28 cellular contexts compared by ENCODE assay signal in the genomic region with DNA sequence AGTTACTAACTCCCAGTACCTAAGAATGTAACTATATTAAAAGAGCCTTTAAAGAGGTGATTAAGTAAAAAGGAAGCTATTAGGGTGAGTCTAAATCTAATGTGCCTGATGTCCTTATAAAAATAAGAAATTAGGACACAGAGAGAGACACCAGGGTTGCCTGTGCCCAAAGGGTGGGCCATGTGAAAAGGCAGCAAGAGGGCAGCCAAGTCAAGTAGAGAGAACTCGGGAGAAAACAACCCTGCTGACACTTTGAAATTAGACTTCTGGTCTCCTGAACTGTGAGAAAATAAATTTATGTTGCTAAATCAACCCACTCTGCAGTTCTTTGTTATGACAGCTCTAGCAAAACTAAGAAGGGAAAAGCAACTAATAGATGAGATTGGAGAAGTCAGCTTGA. TPM values are rescaled to one million over a fixed set of nuclear protein-coding genes. Genes with fewer than 3 reads are reported as not detected.
DNase-seq lines count a peak whose midpoint lies in the region; ATAC-seq, FAIRE-seq and TF ChIP-seq lines count a peak whose summit lies in the region.
"Had no signal": no experiment of that assay in that cellular context is flagged by ENCODE, and none has a peak within 500 bp of the region (broad histone marks: within the 10 kb centered on the region; RNA-seq: fewer than 3 reads in every experiment).

No MANE protein-coding gene starts in this region.

- TF ChIP-seq RAD21 in SK-N-SH (IDR thresholded peaks at IDR 0.05; ENCODE audit: low read length) (no peak), H1 (IDR thresholded peaks at IDR 0.05 in 1 of 2, conservative IDR thresholded peaks at IDR 0.05 in 1 of 2; ENCODE audit: low read depth in 2 of 2, low read length in 2 of 2) (peak; percentile 44 to 58), neural cell (conservative IDR thresholded peaks at IDR 0.05) (peak; percentile 18)

- no peak overlapping the region for H3K23ac ChIP-seq in H1 (ENCODE audit: insufficient read length)

- no peak overlapping the region for H3K27ac ChIP-seq in SK-N-SH (ENCODE audit: low read depth in 2 of 2, low read length in 1 of 2)
- no peak overlapping the region for H3K27ac ChIP-seq in H1 (ENCODE audit: low read depth, low read length)
- no peak overlapping the region for H3K27ac ChIP-seq in neural cell (ENCODE audit: low read length)
- H3K27ac ChIP-seq: BLaER1 treated with 17β-estradiol and CSF1 and Interleukin-3, amounts not matched to agents 10 nM and 100 nM; Peyer's patch; SK-N-MC had no signal

- H3K4me2 ChIP-seq in SK-N-SH (no peak overlapping the region), H1 (ENCODE audit: insufficient read depth in 1 of 2, low read depth in 2 of 2, low read length in 2 of 2) (no peak overlapping the region), neural cell (ENCODE audit: low read length) (no peak overlapping the region)
- H3K4me2 ChIP-seq: BLaER1 treated with 17β-estradiol and CSF1 and Interleukin-3, amounts not matched to agents 10 nM and 100 nM had no signal

- no peak overlapping the region for H2AK5ac ChIP-seq in H1 (ENCODE audit: low read depth, low read length)

- no peak overlapping the region for H3K4me3 ChIP-seq in SK-N-SH (ENCODE audit: low read depth in 2 of 2, low read length in 1 of 2)
- H3K4me3 ChIP-seq in H1 (ENCODE audit: extremely low read depth in 1 of 4, insufficient read depth in 2 of 4, low read depth in 3 of 4, low read length in 4 of 4) = no peak overlapping the region
- no peak overlapping the region for H3K4me3 ChIP-seq in neural cell (ENCODE audit: low read length)
- H3K4me3 ChIP-seq: BLaER1 treated with 17β-estradiol and CSF1 and Interleukin-3, amounts not matched to agents 10 nM and 100 nM; Peyer's patch; SK-N-MC had no signal

- H4K20me1 ChIP-seq in SK-N-SH (ENCODE audit: insufficient read depth) (no peaks in the 10 kb centered on the region), H1 (replicated peaks in 1 of 2; ENCODE audit: control insufficient read depth in 1 of 2, insufficient read depth in 2 of 2, low read length in 2 of 2) (no peaks in the 10 kb centered on the region), neural cell (ENCODE audit: insufficient read depth) (no peaks in the 10 kb centered on the region)
- H4K20me1 ChIP-seq: BLaER1 treated with 17β-estradiol and CSF1 and Interleukin-3, amounts not matched to agents 10 nM and 100 nM had no signal

- no peak for FAIRE-seq in H1 (lab: Jason Lieb, UNC)
- FAIRE-seq: A204.1, D721Med, GM19239 had no signal

- DNase-seq in SK-N-SH = no peak
- no peak for DNase-seq in H1 (ENCODE audit: low read depth in 1 of 2, low spot score in 2 of 2)
- DNase-seq in HuH-7.5 (ENCODE audit: low spot score) = no peak
- DNase-seq in HT-29 (ENCODE audit: low spot score) = no peak
- DNase-seq in cerebellar nuclear complex (lab: John Stamatoyannopoulos, UW) = no peak
- DNase-seq: AML-193; CD4-positive, alpha-beta T cell; H7; IMR-90; KG1; NCI-H1048; NCI-H1417; NCI-H187; NCI-H2081 treated with DMSO at 0.1 percent for 48 hours; NCI-H2171; NCI-H226; NCI-H510A; NCI-H774; Peyer's patch; SHP77 treated with DMSO at 0.1 percent for 48 hours had no signal

- H3K4me1 ChIP-seq in SK-N-SH (ENCODE audit: control insufficient read depth in 1 of 2, insufficient read depth in 2 of 2, low read depth in 1 of 2, low read length in 1 of 2) = peaks cover 2 to 15% of the 10 kb centered on the region in 2 experiments; a peak in 2 of 4 replicates
- no peaks in the 10 kb centered on the region for H3K4me1 ChIP-seq in H1 (replicated peaks in 1 of 4; ENCODE audit: control insufficient read depth in 3 of 4, insufficient read depth in 4 of 4, low read length in 3 of 4)
- H3K4me1 ChIP-seq: BLaER1 treated with 17β-estradiol and CSF1 and Interleukin-3, amounts not matched to agents 10 nM and 100 nM; Peyer's patch had no signal

- H3K9ac ChIP-seq in SK-N-SH = no peak overlapping the region
- H3K9ac ChIP-seq in H1 (replicated peaks in 1 of 4; ENCODE audit: extremely low read depth in 1 of 4, low read depth in 3 of 4, low read length in 3 of 4) = no peak overlapping the region
- H3K9ac ChIP-seq in neural cell (ENCODE audit: low read length) = no peak overlapping the region
- H3K9ac ChIP-seq: BLaER1 treated with 17β-estradiol and CSF1 and Interleukin-3, amounts not matched to agents 10 nM and 100 nM had no signal

- H3K9me3 ChIP-seq in SK-N-SH (no peaks in the 10 kb centered on the region), H1 (ENCODE audit: insufficient read depth in 2 of 2, low read depth in 1 of 2, low read length in 1 of 2) (no peaks in the 10 kb centered on the region), neural cell (ENCODE audit: low read length) (no peaks in the 10 kb centered on the region)
- H3K9me3 ChIP-seq: BLaER1 treated with 17β-estradiol and CSF1 and Interleukin-3, amounts not matched to agents 10 nM and 100 nM; Peyer's patch had no signal

- H3F3A ChIP-seq in SK-N-SH (replicated peaks; ENCODE audit: insufficient read depth) = peaks cover 4% of the 10 kb centered on the region
- no peaks in the 10 kb centered on the region for H3F3A ChIP-seq in neural cell (ENCODE audit: insufficient read depth, low read length, poor library complexity, severe bottlenecking)

- H3K9me2 ChIP-seq in SK-N-SH (no peaks in the 10 kb centered on the region), neural cell (ENCODE audit: insufficient read depth, low read length) (no peaks in the 10 kb centered on the region)

- H3K27me3 ChIP-seq in SK-N-SH (ENCODE audit: insufficient read depth) (no peaks in the 10 kb centered on the region), H1 (replicated peaks in 1 of 4; ENCODE audit: control insufficient read depth in 3 of 4, extremely low read depth in 1 of 4, insufficient read depth in 3 of 4, low read length in 3 of 4) (peaks cover 0 to 4% (median 0%) of the 10 kb centered on the region in 4 experiments; a peak in 3 of 7 replicates), neural cell (ENCODE audit: insufficient read depth, low read depth, low read length) (peaks cover 8% of the 10 kb centered on the region)
- H3K27me3 ChIP-seq: BLaER1 treated with 17β-estradiol and CSF1 and Interleukin-3, amounts not matched to agents 10 nM and 100 nM; Peyer's patch had no signal

- CTCF ChIA-PET in SK-N-SH (lab: Yijun Ruan, JAX) = interaction anchor here (0.6 to 1.1 kb wide), 2 partner anchors 926 to 1512 kb away, joined by 3 read pairs; no protein-coding TSS in a partner anchor
- CTCF ChIA-PET in H1 (lab: Charles Lee; ENCODE audit: partially characterized antibody) = interaction anchor here (0.7 to 1.2 kb wide), 3 partner anchors 9 to 12 kb away, joined by 3 to 6 read pairs (median 3); no protein-coding TSS in a partner anchor

- ATAC-seq in SK-N-SH treated with all-trans-retinoic acid at 6 μM for 48 hours = peak; percentile 34; the same call in 2 of the 3 replicates

- no peak overlapping the region for H2BK15ac ChIP-seq in H1 (ENCODE audit: low read length)

- 80% methylated on average over 1 of the region's 1 CpG for WGBS in SK-N-SH (ENCODE audit: low lambda C conversion rate)
- 93% methylated on average over 1 of the region's 1 CpG; no CpG with 5 or more reads in 1 of the 2 experiments for WGBS in H1 (ENCODE audit: extremely low coverage in 1 of 2, insufficient coverage in 1 of 2, insufficient read length in 1 of 2, insufficient replicate concordance in 2 of 2, low coverage in 1 of 2, low lambda C conversion rate in 2 of 2, missing lambda C conversion rate in 1 of 2), 2 experiments

- no peak overlapping the region for H3K14ac ChIP-seq in H1 (ENCODE audit: insufficient read length)

- TF ChIP-seq EP300 in SK-N-SH (IDR thresholded peaks at IDR 0.05; ENCODE audit: borderline replicate concordance in 1 of 2, low read depth in 1 of 2, low read length in 1 of 2) (no peak), H1 (IDR thresholded peaks at IDR 0.05; ENCODE audit: borderline replicate concordance in 1 of 2, low read depth in 2 of 2, low read length in 2 of 2) (no peak), neural cell (conservative IDR thresholded peaks at IDR 0.05; ENCODE audit: poor library complexity, severe bottlenecking) (no peak)

- TF ChIP-seq CTCF in SK-N-SH (IDR thresholded peaks at IDR 0.05) (no peak; the same call in 1 of the 2 replicates), H1 (IDR thresholded peaks at IDR 0.05; ENCODE audit: control extremely low read depth in 1 of 3, insufficient read depth in 1 of 3, low read depth in 1 of 3, low read length in 3 of 3) (0 out of 4 replicates have a peak, but pooled peaks of 1 of the 3 experiments have one; percentile 9), neural cell (IDR thresholded peaks at IDR 0.05; ENCODE audit: poor library complexity, severe bottlenecking) (no peak)

- H2AFZ ChIP-seq in SK-N-SH (ENCODE audit: low read depth) = no peak overlapping the region
- H2AFZ ChIP-seq in H1 (ENCODE audit: low read length) = no peak overlapping the region
- no peak overlapping the region for H2AFZ ChIP-seq in neural cell (ENCODE audit: low read depth, low read length)

- TF ChIP-seq POLR2A in H1 (IDR thresholded peaks at IDR 0.05; ENCODE audit: control extremely low read depth in 1 of 2, low read depth in 2 of 2, low read length in 2 of 2) = no peak

- no peak overlapping the region for H4K91ac ChIP-seq in H1 (replicated peaks; ENCODE audit: insufficient read length, low read length)

- POLR2A ChIA-PET in SK-N-SH (lab: Yijun Ruan, JAX) = no interaction called here
- POLR2A ChIA-PET in H1 (lab: Charles Lee; ENCODE audit: partially characterized antibody) = no interaction called here

- H2BK20ac ChIP-seq in H1 (ENCODE audit: low read length) = no peak overlapping the region

- no peak overlapping the region for H2BK12ac ChIP-seq in H1 (ENCODE audit: low read depth, low read length)

- H3K79me2 ChIP-seq in SK-N-SH (ENCODE audit: insufficient read depth) (peaks cover 26% of the 10 kb centered on the region), H1 (ENCODE audit: control insufficient read depth in 1 of 2, insufficient read depth in 2 of 2, low read length in 2 of 2) (no peaks in the 10 kb centered on the region), neural cell (replicated peaks; ENCODE audit: insufficient read depth, low read length) (no peaks in the 10 kb centered on the region)

- H3K56ac ChIP-seq in H1 (replicated peaks; ENCODE audit: insufficient read length, low read depth, low read length) = no peak overlapping the region

- no peak overlapping the region for H3K4ac ChIP-seq in H1 (replicated peaks; ENCODE audit: insufficient read length, low read depth, low read length)

- no peak overlapping the region for H3K18ac ChIP-seq in H1 (ENCODE audit: extremely low read depth, low read length)

- no peak overlapping the region for H2BK5ac ChIP-seq in H1 (ENCODE audit: low read depth, low read length)

- H3K23me2 ChIP-seq in H1 (ENCODE audit: low read depth, low read length) = no peaks in the 10 kb centered on the region

- no peak overlapping the region for H4K5ac ChIP-seq in H1 (ENCODE audit: insufficient read length, low read depth, low read length)

- H3K79me1 ChIP-seq in H1 (ENCODE audit: low read depth, low read length) = no peaks in the 10 kb centered on the region

- no peak overlapping the region for H2BK120ac ChIP-seq in H1 (replicated peaks; ENCODE audit: low read depth, low read length)

- no peak overlapping the region for H4K8ac ChIP-seq in H1 (ENCODE audit: extremely low read depth, insufficient read depth, low read length)

- no peaks in the 10 kb centered on the region for H3K36me3 ChIP-seq in SK-N-SH (replicated peaks in 1 of 2; ENCODE audit: control insufficient read depth in 1 of 2, insufficient read depth in 2 of 2, low read length in 1 of 2)
- H3K36me3 ChIP-seq in H1 (ENCODE audit: control insufficient read depth in 2 of 4, insufficient read depth in 4 of 4, low read length in 3 of 4) = no peaks in the 10 kb centered on the region
- H3K36me3 ChIP-seq in neural cell (ENCODE audit: insufficient read depth, low read length) = no peaks in the 10 kb centered on the region
- H3K36me3 ChIP-seq: BLaER1 treated with 17β-estradiol and CSF1 and Interleukin-3, amounts not matched to agents 10 nM and 100 nM; Peyer's patch had no signal

RNA-seq across cellular contexts. Expression of a gene that starts 7.5 kb away (rescaled TPM):
- polyA plus RNA-seq in SK-N-SH (2012; rRNA removed) (4.3 and 7.6 TPM in 2 replicates), H1 (2011; rRNA removed) (1.5 and 2.7 TPM in 2 replicates), neural cell (11.0 and 14.5 TPM in 2 replicates)
- 5.5 and 5.6 TPM in 2 replicates for polyA plus RNA-seq in SK-N-SH (2012; cell fraction: cytosol; rRNA removed)
- 6.4 and 13.5 TPM in 2 replicates for polyA plus RNA-seq in SK-N-SH (2012; cell fraction: nucleus; rRNA removed)
- total RNA-seq in H1 (2021; fragmentation: NEBNext Ultra II Directional; extraction: Animal tissue kit (Norgen Biotek cat#: 25700)) = 1.4 and 2.2 TPM in 2 replicates
- 1.6 TPM for polyA plus RNA-seq in H1 (2011; cell fraction: cytosol; rRNA removed)
- polyA plus RNA-seq in H1 (2011; cell fraction: nucleus; rRNA removed) = 2.3 TPM
- polyA plus RNA-seq in H1 (2012, experiment 1 of 2) = 1.7 to 2.3 TPM (median 2.2 TPM) in 4 replicates
- polyA plus RNA-seq in H1 (2012, experiment 2 of 2) = 1.3 TPM
- polyA plus RNA-seq in H1 (2013, experiment 1 of 2) = 4.4 TPM
- polyA plus RNA-seq in H1 (2013, experiment 2 of 2) = 4.0 TPM
- 3.4 and 6.5 TPM in 2 replicates for polyA minus RNA-seq in H1 (2011; rRNA and poly(A)+ RNA removed)
- polyA minus RNA-seq in H1 (2011; cell fraction: cytosol; rRNA and poly(A)+ RNA removed) = 1.2 TPM
- 11.0 TPM for polyA minus RNA-seq in H1 (2011; cell fraction: nucleus; rRNA and poly(A)+ RNA removed)
- polyA minus RNA-seq in neural cell = 68.6 and 74.3 TPM in 2 replicates
- total RNA-seq in HT-29 (2014; rRNA removed; shearing (Covaris generic)) = not detected in 2 replicates
- total RNA-seq: CD4-positive, alpha-beta T cell; IMR-90; OCI-LY7; Peyer's patch had no signal
- polyA plus RNA-seq: IMR-90 had no signal
